Comparison of ENCODE assay signal across 17 cellular contexts in the genomic region with DNA sequence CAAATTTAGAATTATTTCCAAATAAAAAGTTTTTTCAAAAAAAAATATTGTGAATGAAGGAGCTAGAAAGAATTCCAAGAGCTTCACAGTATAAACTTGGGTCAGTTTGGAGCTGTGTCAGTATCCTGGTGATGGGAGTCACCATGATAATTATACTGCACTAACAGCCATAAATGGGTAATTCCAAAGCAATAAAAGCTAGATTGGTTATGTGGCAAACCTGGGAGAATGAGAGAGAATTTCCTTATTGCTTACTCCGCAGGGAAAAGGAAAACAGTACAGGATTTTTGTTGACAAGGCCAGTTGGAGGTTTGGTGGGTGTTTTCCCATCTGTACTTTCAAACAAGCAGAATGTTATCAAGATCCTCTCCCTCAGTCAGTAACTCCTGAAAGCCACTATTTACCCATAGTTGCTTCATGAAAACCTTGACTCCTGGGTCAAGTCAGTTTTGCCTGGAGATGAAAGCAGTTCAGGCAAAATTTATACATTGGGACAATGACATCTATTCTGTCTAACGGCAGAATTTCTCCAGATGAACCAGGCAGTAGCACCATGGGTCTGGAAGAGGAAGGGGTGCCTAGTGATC. TPM values are rescaled to one million over a fixed set of nuclear protein-coding genes. Genes with fewer than 3 reads are reported as not detected.
DNase-seq lines count a peak whose midpoint lies in the region; ATAC-seq and TF ChIP-seq lines count a peak whose summit lies in the region.
"Had no signal": no experiment of that assay in that cellular context is flagged by ENCODE, and none has a peak within 500 bp of the region (broad histone marks: within the 10 kb centered on the region; RNA-seq: fewer than 3 reads in every experiment).

No MANE protein-coding gene starts in this region.

- ATAC-seq in GM19023 (IDR thresholded peaks at IDR 0.05; ENCODE audit: unreplicated experiment): no peak
- ATAC-seq in lower lobe of right lung: no peak
- ATAC-seq: CD8-positive, alpha-beta T cell had no signal

- H3K9me3 ChIP-seq in colonic mucosa (no peaks in the 10 kb centered on the region), mucosa of rectum (ENCODE audit: control insufficient read depth in 2 of 2, low read length in 2 of 2) (no peaks in the 10 kb centered on the region), transverse colon (no peaks in the 10 kb centered on the region), lower lobe of right lung (no peaks in the 10 kb centered on the region)
- H3K9me3 ChIP-seq: HAP-1 had no signal

- in situ Hi-C loops in transverse colon (cut with MboI; ENCODE audit: low pct_ligation_motif_present in 1 of 4, low pct_unique_long_range_greater_than_20kb in 1 of 4, low sequenced_read_pairs in 3 of 4): no loop called here

- TF ChIP-seq POLR2A in transverse colon (IDR thresholded peaks at IDR 0.05): no peak

- H3K36me3 ChIP-seq in colonic mucosa (no peaks in the 10 kb centered on the region), mucosa of rectum (ENCODE audit: control insufficient read depth in 2 of 2, insufficient read depth in 2 of 2, low read length in 2 of 2) (no peaks in the 10 kb centered on the region), transverse colon (no peaks in the 10 kb centered on the region), lower lobe of right lung (no peaks in the 10 kb centered on the region)
- H3K36me3 ChIP-seq: BLaER1 treated with 17β-estradiol and CSF1 and Interleukin-3, amounts not matched to agents 10 nM and 100 nM; HAP-1 had no signal

- H3K4me1 ChIP-seq in colonic mucosa: peaks cover 5% of the 10 kb centered on the region
- peaks cover 20 to 29% of the 10 kb centered on the region in 2 donors for H3K4me1 ChIP-seq in mucosa of rectum (ENCODE audit: control insufficient read depth in 2 of 2, insufficient read depth in 2 of 2, low read length in 2 of 2)
- H3K4me1 ChIP-seq in transverse colon: peaks cover 0 to 29% (median 12%) of the 10 kb centered on the region in 4 donors
- no peaks in the 10 kb centered on the region for H3K4me1 ChIP-seq in lower lobe of right lung
- H3K4me1 ChIP-seq: HAP-1 had no signal

- TF ChIP-seq CTCF in colonic mucosa (IDR thresholded peaks at IDR 0.05): no peak
- no peak for TF ChIP-seq CTCF in transverse colon (IDR thresholded peaks at IDR 0.05)
- no peak for TF ChIP-seq CTCF in lower lobe of right lung (IDR thresholded peaks at IDR 0.05)

- H3K9ac ChIP-seq in colonic mucosa (ENCODE audit: low read depth in 2 of 2, low read length in 2 of 2) (no peak overlapping the region), mucosa of rectum (ENCODE audit: low read depth in 1 of 2, low read length in 2 of 2) (no peak overlapping the region)
- H3K9ac ChIP-seq: BLaER1 treated with 17β-estradiol and CSF1 and Interleukin-3, amounts not matched to agents 10 nM and 100 nM had no signal

- no peak for TF ChIP-seq EP300 in transverse colon (IDR thresholded peaks at IDR 0.05; ENCODE audit: low read depth)

- H3K4me3 ChIP-seq in colonic mucosa (no peak overlapping the region), mucosa of rectum (ENCODE audit: low read length in 2 of 2) (peak overlapping the region in 1 of 2 donors; percentile 37), transverse colon (no peak overlapping the region), lower lobe of right lung (no peak overlapping the region)
- H3K4me3 ChIP-seq: BLaER1 treated with 17β-estradiol and CSF1 and Interleukin-3, amounts not matched to agents 10 nM and 100 nM; HAP-1 had no signal

- H3K27me3 ChIP-seq in colonic mucosa (no peaks in the 10 kb centered on the region), mucosa of rectum (ENCODE audit: control insufficient read depth in 2 of 2, insufficient read depth in 2 of 2, low read length in 2 of 2) (no peaks in the 10 kb centered on the region), transverse colon (no peaks in the 10 kb centered on the region), lower lobe of right lung (ENCODE audit: low read depth) (no peaks in the 10 kb centered on the region)

- DNase-seq in LoVo (ENCODE audit: low spot score) (peak; percentile 21), colonic mucosa (peak; percentile 53), transverse colon (no peak), NCI-H774 (lab: John Stamatoyannopoulos, UW) (no peak), lower lobe of right lung (no peak)
- DNase-seq: Calu3; CD8-positive, alpha-beta T cell; DMS79 treated with DMSO at 0.1 percent for 48 hours; GF-D8; IMR-90 had no signal

- intact Hi-C loops in colonic mucosa (cut with DNase I) (no loop called here), transverse colon (cut with DNase I; ENCODE audit: low total_unique reads) (no loop called here), lower lobe of right lung (cut with DNase I) (no loop called here)

- WGBS in transverse colon (ENCODE audit: low coverage in 1 of 2), 2 donors: 58% methylated on average over 2 of the region's 2 CpGs; no CpG with 5 or more reads in 1 of the 2 donors

- peak overlapping the region; percentile 81 for H3K27ac ChIP-seq in colonic mucosa
- peak overlapping the region; percentile 60 to 75 for H3K27ac ChIP-seq in mucosa of rectum (ENCODE audit: low read depth in 2 of 2, low read length in 2 of 2)
- H3K27ac ChIP-seq in transverse colon: peak overlapping the region; percentile 64 to 74 (median 70)
- H3K27ac ChIP-seq in lower lobe of right lung: no peak overlapping the region
- H3K27ac ChIP-seq: BLaER1 treated with 17β-estradiol and CSF1 and Interleukin-3, amounts not matched to agents 10 nM and 100 nM had no signal

RNA-seq across cellular contexts. Expression of a gene that starts 26.4 kb away (rescaled TPM):
- total RNA-seq in colonic mucosa (not detected), transverse colon (not detected), lower lobe of right lung (not detected)
- total RNA-seq: A172; B cell; Calu3; CD8-positive, alpha-beta T cell; H4; IMR-90 had no signal

RNA-seq across cellular contexts. Expression of a gene that starts 34.8 kb away (rescaled TPM):
- total RNA-seq in colonic mucosa: 1 to 10 TPM; 4.1 to 6.0 TPM
- total RNA-seq in transverse colon: 1 to 10 TPM in 2 of 4 donors, under 1 TPM in 1, not detected in 1; 0.48 to 2.6 (median 1.8) TPM
- total RNA-seq in lower lobe of right lung: 0.24 TPM
- total RNA-seq: A172; B cell; Calu3; CD8-positive, alpha-beta T cell; H4; IMR-90 had no signal

Comparison
In these comparisons a context has a peak if more than half of its experiments do, and no peak if none do; other contexts are left out.
1. DNase-seq: peak in LoVo (single experiment) and colonic mucosa (single experiment); none in transverse colon (single experiment), NCI-H774 (single experiment) and lower lobe of right lung (single experiment).